In genomic region chr5:159262859-159263568, GRCh38 we compare ENCODE assay signal across 8 cellular contexts. TPM values are rescaled to one million over a fixed set of nuclear protein-coding genes. Genes with fewer than 3 reads are reported as not detected.
A peak's percentile ranks its signal among the peaks of the same experiment; 100 is the strongest.
DNase-seq lines count a peak whose midpoint lies in the region; ATAC-seq and TF ChIP-seq lines count a peak whose summit lies in the region.

Gene UBLCP1 (plus strand): TSS chr5:159263290. CDS start chr5:159268916, 5,626 bp downstream.

- H3K4me3 Mint-ChIP-seq in activated T-helper 17 cell treated with anti-CD3 and anti-CD28 coated beads, Interleukin-2, amount 50 U/mL, for 72 hours: peak within 1 kb of the TSS; percentile 95
- H3K4me3 Mint-ChIP-seq in naive thymus-derived CD8-positive, alpha-beta T cell: peak within 1 kb of the TSS; percentile 89 to 99 (median 99)

- CTCF ChIA-PET in RWPE1 (lab: Yijun Ruan, JAX): interaction anchor here (0.6 to 2.4 kb wide), 4 partner anchors 57 to 106 kb away, joined by 3 to 8 read pairs (median 3); no protein-coding TSS in a partner anchor

- peaks cover 22% of the 10 kb centered on the region for H3K36me3 Mint-ChIP-seq in activated T-helper 17 cell treated with anti-CD3 and anti-CD28 coated beads, Interleukin-2, amount 50 U/mL, for 72 hours (ENCODE audit: low read depth)
- H3K36me3 Mint-ChIP-seq in naive thymus-derived CD8-positive, alpha-beta T cell: peaks cover 0 to 23% (median 14%) of the 10 kb centered on the region in 3 donors

- DNase-seq in EL (peak; percentile 84), GOT3 (lab: John Stamatoyannopoulos, UW) (peak; percentile 48), LHCN-M2 (ENCODE audit: low read depth) (peak; percentile 73), RWPE1 (ENCODE audit: low spot score) (peak; percentile 95), fibroblast of mammary gland (ENCODE audit: low read depth) (peak; percentile 67)
- DNase-seq in naive thymus-derived CD8-positive, alpha-beta T cell: peak; percentile 64 to 88 (median 78)
- DNase-seq in stimulated activated naive CD4-positive, alpha-beta T cell (lab: John Stamatoyannopoulos, UW): peak; percentile 70 to 88 (median 78)

- H3K27ac ChIP-seq in RWPE1: peak within 1 kb of the TSS; percentile 95

- H3K4me3 ChIP-seq in fibroblast of mammary gland (ENCODE audit: control insufficient read depth, low read depth, low read length): peak within 1 kb of the TSS; percentile 98

- peaks cover 21% of the 10 kb centered on the region for H3K4me1 Mint-ChIP-seq in activated T-helper 17 cell treated with anti-CD3 and anti-CD28 coated beads, Interleukin-2, amount 50 U/mL, for 72 hours
- H3K4me1 Mint-ChIP-seq in naive thymus-derived CD8-positive, alpha-beta T cell: peaks cover 25 to 54% (median 50%) of the 10 kb centered on the region in 4 donors

- peak; percentile 95 for ATAC-seq in activated T-helper 17 cell treated with anti-CD3 and anti-CD28 coated beads, Interleukin-2, amount 50 U/mL, for 72 hours (replicated peaks)
- ATAC-seq in naive thymus-derived CD8-positive, alpha-beta T cell: peak; percentile 85 to 88

- no peak for TF ChIP-seq CTCF in RWPE1 (conservative IDR thresholded peaks at IDR 0.05; ENCODE audit: low read depth)
- no peak for TF ChIP-seq CTCF in fibroblast of mammary gland (conservative IDR thresholded peaks at IDR 0.05; ENCODE audit: control insufficient read depth, insufficient read depth, low read depth, low read length)

- POLR2A ChIA-PET in RWPE1 (lab: Yijun Ruan, JAX; ENCODE audit: low non-redundant PET): no interaction called here
- POLR2A ChIA-PET in naive thymus-derived CD8-positive, alpha-beta T cell (lab: Charles Lee): interaction anchor here (0.6 to 2.3 kb wide), 5 partner anchors 14 to 106 kb away, joined by 3 to 18 read pairs (median 4); no protein-coding TSS in a partner anchor

- H3K27me3 Mint-ChIP-seq in activated T-helper 17 cell treated with anti-CD3 and anti-CD28 coated beads, Interleukin-2, amount 50 U/mL, for 72 hours: no peaks in the 10 kb centered on the region
- peaks cover 0 to 2% (median 0%) of the 10 kb centered on the region in 5 donors for H3K27me3 Mint-ChIP-seq in naive thymus-derived CD8-positive, alpha-beta T cell

- H3K27ac Mint-ChIP-seq in activated T-helper 17 cell treated with anti-CD3 and anti-CD28 coated beads, Interleukin-2, amount 50 U/mL, for 72 hours: peak within 1 kb of the TSS; percentile 99
- peak within 1 kb of the TSS; percentile 96 to 100 (median 98) for H3K27ac Mint-ChIP-seq in naive thymus-derived CD8-positive, alpha-beta T cell

- H3K9me3 Mint-ChIP-seq in activated T-helper 17 cell treated with anti-CD3 and anti-CD28 coated beads, Interleukin-2, amount 50 U/mL, for 72 hours: no peaks in the 10 kb centered on the region
- H3K9me3 Mint-ChIP-seq in naive thymus-derived CD8-positive, alpha-beta T cell: peaks cover 0 to 8% (median 0%) of the 10 kb centered on the region in 9 donors

RNA-seq across cellular contexts. Expression of gene UBLCP1, which starts in this region (rescaled TPM):
- 36.5 and 36.7 TPM in 2 replicates for total RNA-seq in LHCN-M2 (2014; rRNA removed)
- 13.9 TPM for polyA plus RNA-seq in LHCN-M2 (2012)
- 10 to 100 TPM; 13.4 to 24.7 TPM for total RNA-seq in activated T-helper 17 cell treated with anti-CD3 and anti-CD28 coated beads, Interleukin-2, amount 50 U/mL, for 72 hours
- total RNA-seq in naive thymus-derived CD8-positive, alpha-beta T cell: 10 to 100 TPM; 37.8 to 39.6 TPM
- 10 to 100 TPM; 60.7 to 68.4 (median 64.1) TPM for polyA plus RNA-seq in naive thymus-derived CD8-positive, alpha-beta T cell

Comparison
In these comparisons a context has a peak if more than half of its experiments do, and no peak if none do; other contexts are left out.
1. Peak in every context shown above with its lines: DNase-seq, ATAC-seq, H3K4me3 ChIP-seq and H3K27ac ChIP-seq.